Comparison of ENCODE assay signal across 17 cellular contexts in genomic region chr10:71035511-71036278, GRCh38.
"Had no signal": no experiment of that assay in that cellular context is flagged by ENCODE, and none has a peak within 500 bp of the region (broad histone marks: within the 10 kb centered on the region; RNA-seq: fewer than 3 reads in every experiment).

No MANE protein-coding gene starts in this region.

- H3K36me3 Mint-ChIP-seq: activated CD4-positive, alpha-beta memory T cell treated with anti-CD3 and anti-CD28 coated beads for 36 hours; activated CD8-positive, alpha-beta memory T cell treated with anti-CD3 and anti-CD28 coated beads, Interleukin-2, amount 10 ng/mL, durations not matched to agents 7 days and 5 days; activated naive CD4-positive, alpha-beta T cell treated with anti-CD3 and anti-CD28 coated beads, Interleukin-2, amount 50 U/mL, for 24 hours had no signal

- H3K4me3 ChIP-seq: adrenal gland, thoracic aorta had no signal

- DNase-seq: activated CD4-positive, alpha-beta memory T cell treated with anti-CD3 and anti-CD28 coated beads for 36 hours; activated CD8-positive, alpha-beta memory T cell treated with anti-CD3 and anti-CD28 coated beads, Interleukin-2, amount 10 ng/mL, durations not matched to agents 7 days and 5 days; activated T-cell treated with anti-CD3 and anti-CD28 coated beads, Interleukin-2, amount 50 U/mL, for 1 hour; adrenal gland; cortex of kidney; effector CD8-positive, alpha-beta T cell; foreskin keratinocyte; glutamatergic neuron; hypothalamus; kidney; nephron progenitor cell; stimulated activated CD4-positive, alpha-beta T cell treated with anti-CD3 and anti-CD28 coated beads, Interleukin-12 subunit alpha, Interleukin-12 subunit beta, amount 100 ng/mL, for 4 hours; stimulated activated CD4-positive, alpha-beta T cell treated with anti-CD3 and anti-CD28 coated beads, Interleukin-2, amount 100 ng/mL, for 24 hours; WERI-Rb-1 had no signal

- H3K9me3 ChIP-seq: adrenal gland, thoracic aorta had no signal

- H3K27ac Mint-ChIP-seq: activated CD4-positive, alpha-beta memory T cell treated with anti-CD3 and anti-CD28 coated beads for 36 hours; activated CD8-positive, alpha-beta memory T cell treated with anti-CD3 and anti-CD28 coated beads, Interleukin-2, amount 10 ng/mL, durations not matched to agents 7 days and 5 days; activated naive CD4-positive, alpha-beta T cell treated with anti-CD3 and anti-CD28 coated beads, Interleukin-2, amount 50 U/mL, for 24 hours had no signal

- H3K4me1 ChIP-seq: adrenal gland, foreskin keratinocyte had no signal

- H3K27ac ChIP-seq: adrenal gland, foreskin keratinocyte, thoracic aorta, WERI-Rb-1 had no signal

- H3K9me3 Mint-ChIP-seq: activated CD4-positive, alpha-beta memory T cell treated with anti-CD3 and anti-CD28 coated beads for 36 hours; activated naive CD4-positive, alpha-beta T cell treated with anti-CD3 and anti-CD28 coated beads, Interleukin-2, amount 50 U/mL, for 24 hours; central memory CD8-positive, alpha-beta T cell; nephron progenitor cell had no signal

- H3K27me3 Mint-ChIP-seq: activated CD8-positive, alpha-beta memory T cell treated with anti-CD3 and anti-CD28 coated beads, Interleukin-2, amount 10 ng/mL, durations not matched to agents 7 days and 5 days; activated naive CD4-positive, alpha-beta T cell treated with anti-CD3 and anti-CD28 coated beads, Interleukin-2, amount 50 U/mL, for 24 hours; central memory CD8-positive, alpha-beta T cell had no signal

- H3K4me1 Mint-ChIP-seq: activated naive CD4-positive, alpha-beta T cell treated with anti-CD3 and anti-CD28 coated beads, Interleukin-2, amount 50 U/mL, for 24 hours; central memory CD8-positive, alpha-beta T cell had no signal

- H3K27me3 ChIP-seq: adrenal gland had no signal

- H3K36me3 ChIP-seq: adrenal gland, thoracic aorta, WERI-Rb-1 had no signal

- FAIRE-seq: kidney had no signal

- H3K4me3 Mint-ChIP-seq: activated CD4-positive, alpha-beta memory T cell treated with anti-CD3 and anti-CD28 coated beads for 36 hours; activated CD8-positive, alpha-beta memory T cell treated with anti-CD3 and anti-CD28 coated beads, Interleukin-2, amount 10 ng/mL, durations not matched to agents 7 days and 5 days; activated naive CD4-positive, alpha-beta T cell treated with anti-CD3 and anti-CD28 coated beads, Interleukin-2, amount 50 U/mL, for 24 hours; central memory CD8-positive, alpha-beta T cell had no signal
